ENCODE assay signal across 8 cellular contexts in genomic region chr6:85676086-85676729, GRCh38. TPM values are rescaled to one million over a fixed set of nuclear protein-coding genes. Genes with fewer than 3 reads are reported as not detected.
DNase-seq lines count a peak whose midpoint lies in the region; ATAC-seq and TF ChIP-seq lines count a peak whose summit lies in the region.

No MANE protein-coding gene starts in this region.

- H3K27ac ChIP-seq in hepatocyte, result no peak overlapping the region

- no peaks in the 10 kb centered on the region for H3K9me3 Mint-ChIP-seq in WTC11
- no peaks in the 10 kb centered on the region for H3K9me3 Mint-ChIP-seq in stimulated activated naive CD8-positive, alpha-beta T cell treated with anti-CD3 and anti-CD28 coated beads, Interleukin-15, amount 100 ng/mL, for 72 hours

- H3K4me1 ChIP-seq in hepatocyte (ENCODE audit: insufficient read depth), result peaks cover 20% of the 10 kb centered on the region

- POLR2A ChIA-PET in WTC11 (lab: Charles Lee), result interaction anchor here (0.6 to 7.6 kb wide), 4 partner anchors 22 to 41 kb away, joined by 3 to 76 read pairs (median 8); partner anchors contain the start of gene SYNCRIP

- no peaks in the 10 kb centered on the region for H3K36me3 ChIP-seq in hepatocyte (replicated peaks; ENCODE audit: insufficient read depth, low read depth)

- H3K4me3 ChIP-seq in hepatocyte, result peak overlapping the region; percentile 63

- TF ChIP-seq CTCF in WTC11 (IDR thresholded peaks at IDR 0.05), result no peak
- no peak for TF ChIP-seq CTCF in hepatocyte (IDR thresholded peaks at IDR 0.05; ENCODE audit: poor library complexity)

- peaks cover 57% of the 10 kb centered on the region for H3K79me2 ChIP-seq in hepatocyte

- CTCF ChIA-PET in WTC11 (lab: Charles Lee), result no interaction called here

- DNase-seq in SIG-M5 treated with dmso at 0.1 percent for 504 hours (lab: John Stamatoyannopoulos, UW; ENCODE audit: unreplicated experiment) (peak; percentile 28), SIG-M5 (lab: John Stamatoyannopoulos, UW) (no peak), WTC11 (ENCODE audit: low spot score) (no peak), hepatocyte (ENCODE audit: low spot score) (no peak)
- DNase-seq in stimulated activated naive CD8-positive, alpha-beta T cell treated with anti-CD3 and anti-CD28 coated beads, Interleukin-15, amount 100 ng/mL, for 72 hours, result no peak
- DNase-seq in stimulated activated CD8-positive, alpha-beta memory T cell treated with anti-CD3 and anti-CD28 coated beads, Interleukin-4, amount 100 ng/mL, for 48 hours, result no peak

- 27% methylated on average over 6 of the region's 6 CpGs for WGBS in hepatocyte (ENCODE audit: low lambda C conversion rate, missing lambda C conversion rate)

- no peaks in the 10 kb centered on the region for H3K9me2 ChIP-seq in hepatocyte (replicated peaks; ENCODE audit: insufficient read depth)

- H4K20me1 ChIP-seq in hepatocyte (ENCODE audit: insufficient read depth, poor library complexity, severe bottlenecking), result peaks cover 34% of the 10 kb centered on the region

- H3K4me2 ChIP-seq in hepatocyte, result peak overlapping the region; percentile 85

- H3K27ac Mint-ChIP-seq in WTC11, result peak overlapping the region; percentile 87
- H3K27ac Mint-ChIP-seq in stimulated activated naive CD8-positive, alpha-beta T cell treated with anti-CD3 and anti-CD28 coated beads, Interleukin-15, amount 100 ng/mL, for 72 hours, result peak overlapping the region; percentile 99 to 100

- peaks cover 56% of the 10 kb centered on the region for H3K4me1 Mint-ChIP-seq in WTC11
- peaks cover 51% of the 10 kb centered on the region for H3K4me1 Mint-ChIP-seq in stimulated activated naive CD8-positive, alpha-beta T cell treated with anti-CD3 and anti-CD28 coated beads, Interleukin-15, amount 100 ng/mL, for 72 hours

- H3K9me3 ChIP-seq in hepatocyte (ENCODE audit: low read depth), result no peaks in the 10 kb centered on the region

- peaks cover 3% of the 10 kb centered on the region; the same call in 1 of the 2 replicates for H3K27me3 Mint-ChIP-seq in WTC11 (ENCODE audit: low read depth)
- H3K27me3 Mint-ChIP-seq in stimulated activated naive CD8-positive, alpha-beta T cell treated with anti-CD3 and anti-CD28 coated beads, Interleukin-15, amount 100 ng/mL, for 72 hours, result no peaks in the 10 kb centered on the region

- ATAC-seq in WTC11 (no peak), HG03025 (IDR thresholded peaks at IDR 0.05; ENCODE audit: low FRiP score, unreplicated experiment) (no peak)
- no peak for ATAC-seq in stimulated activated naive CD8-positive, alpha-beta T cell treated with anti-CD3 and anti-CD28 coated beads, Interleukin-15, amount 100 ng/mL, for 72 hours
- ATAC-seq in activated CD4-positive, CD25-positive, alpha-beta regulatory T cell treated with anti-CD3 and anti-CD28 coated beads, Interleukin-2, amount 50 U/mL, for 24 hours, result no peak

- H2AFZ ChIP-seq in hepatocyte, result no peak overlapping the region

- peaks cover 57% of the 10 kb centered on the region for H3K36me3 Mint-ChIP-seq in WTC11

- H3K4me3 Mint-ChIP-seq in WTC11, result peak overlapping the region; percentile 96
- peak overlapping the region; percentile 98 to 100 for H3K4me3 Mint-ChIP-seq in stimulated activated naive CD8-positive, alpha-beta T cell treated with anti-CD3 and anti-CD28 coated beads, Interleukin-15, amount 100 ng/mL, for 72 hours

- H3K27me3 ChIP-seq in hepatocyte, result no peaks in the 10 kb centered on the region

TF ChIP-seq in WTC11, 78 proteins besides CTCF, POLR2A, EP300 and RAD21 (continues in another document):
- no peak for TF ChIP-seq ZNF121 (CRISPR knock-in tag; IDR thresholded peaks at IDR 0.05)
- no peak for TF ChIP-seq CDX4 (CRISPR knock-in tag; IDR thresholded peaks at IDR 0.05; ENCODE audit: borderline replicate concordance)
- peak; percentile 75 for TF ChIP-seq RORB (CRISPR knock-in tag; IDR thresholded peaks at IDR 0.05)
- 0 out of 2 replicates have a peak, but pooled peaks have one; percentile 17 for TF ChIP-seq PRRX2 (CRISPR knock-in tag; IDR thresholded peaks at IDR 0.05)
- TF ChIP-seq ZNF219 (CRISPR knock-in tag; IDR thresholded peaks at IDR 0.05; ENCODE audit: borderline replicate concordance), result no peak
- TF ChIP-seq, protein P1, sequence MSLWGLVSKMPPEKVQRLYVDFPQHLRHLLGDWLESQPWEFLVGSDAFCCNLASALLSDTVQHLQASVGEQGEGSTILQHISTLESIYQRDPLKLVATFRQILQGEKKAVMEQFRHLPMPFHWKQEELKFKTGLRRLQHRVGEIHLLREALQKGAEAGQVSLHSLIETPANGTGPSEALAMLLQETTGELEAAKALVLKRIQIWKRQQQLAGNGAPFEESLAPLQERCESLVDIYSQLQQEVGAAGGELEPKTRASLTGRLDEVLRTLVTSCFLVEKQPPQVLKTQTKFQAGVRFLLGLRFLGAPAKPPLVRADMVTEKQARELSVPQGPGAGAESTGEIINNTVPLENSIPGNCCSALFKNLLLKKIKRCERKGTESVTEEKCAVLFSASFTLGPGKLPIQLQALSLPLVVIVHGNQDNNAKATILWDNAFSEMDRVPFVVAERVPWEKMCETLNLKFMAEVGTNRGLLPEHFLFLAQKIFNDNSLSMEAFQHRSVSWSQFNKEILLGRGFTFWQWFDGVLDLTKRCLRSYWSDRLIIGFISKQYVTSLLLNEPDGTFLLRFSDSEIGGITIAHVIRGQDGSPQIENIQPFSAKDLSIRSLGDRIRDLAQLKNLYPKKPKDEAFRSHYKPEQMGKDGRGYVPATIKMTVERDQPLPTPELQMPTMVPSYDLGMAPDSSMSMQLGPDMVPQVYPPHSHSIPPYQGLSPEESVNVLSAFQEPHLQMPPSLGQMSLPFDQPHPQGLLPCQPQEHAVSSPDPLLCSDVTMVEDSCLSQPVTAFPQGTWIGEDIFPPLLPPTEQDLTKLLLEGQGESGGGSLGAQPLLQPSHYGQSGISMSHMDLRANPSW (CRISPR knock-in tag; conservative IDR thresholded peaks at IDR 0.05; ENCODE audit: low read depth), result no peak
- TF ChIP-seq, protein P2, sequence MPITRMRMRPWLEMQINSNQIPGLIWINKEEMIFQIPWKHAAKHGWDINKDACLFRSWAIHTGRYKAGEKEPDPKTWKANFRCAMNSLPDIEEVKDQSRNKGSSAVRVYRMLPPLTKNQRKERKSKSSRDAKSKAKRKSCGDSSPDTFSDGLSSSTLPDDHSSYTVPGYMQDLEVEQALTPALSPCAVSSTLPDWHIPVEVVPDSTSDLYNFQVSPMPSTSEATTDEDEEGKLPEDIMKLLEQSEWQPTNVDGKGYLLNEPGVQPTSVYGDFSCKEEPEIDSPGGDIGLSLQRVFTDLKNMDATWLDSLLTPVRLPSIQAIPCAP (CRISPR knock-in tag; IDR thresholded peaks at IDR 0.05), result no peak
- TF ChIP-seq FOXP4 (CRISPR knock-in tag; IDR thresholded peaks at IDR 0.05), result no peak
- no peak for TF ChIP-seq TEAD4 (CRISPR knock-in tag; IDR thresholded peaks at IDR 0.05)
- TF ChIP-seq GRHL2 (CRISPR knock-in tag; IDR thresholded peaks at IDR 0.05; ENCODE audit: insufficient replicate concordance, severe bottlenecking), result no peak
- peak; percentile 37; the same call in 1 of the 2 replicates for TF ChIP-seq AR (CRISPR knock-in tag; IDR thresholded peaks at IDR 0.05)
- TF ChIP-seq ZNF671 (CRISPR knock-in tag; IDR thresholded peaks at IDR 0.05), result peak; percentile 79; the same call in 1 of the 2 replicates
- TF ChIP-seq ZNF416 (CRISPR knock-in tag; IDR thresholded peaks at IDR 0.05), result 0 out of 2 replicates have a peak, but pooled peaks have one; percentile 49
- TF ChIP-seq IRF2 (CRISPR knock-in tag; IDR thresholded peaks at IDR 0.05; ENCODE audit: borderline replicate concordance, low read depth), result no peak

RNA-seq across cellular contexts. Expression of gene SYNCRIP, which starts 33.5 kb away (rescaled TPM):
- total RNA-seq in WTC11 (2021) (139 to 150 TPM (median 144 TPM) in 3 replicates), hepatocyte (65.2 and 78.1 TPM in 2 replicates)
- polyA plus RNA-seq in hepatocyte, result 49.7 and 62.1 TPM in 2 replicates
